8 cellular contexts compared by ENCODE assay signal in the genomic region with DNA sequence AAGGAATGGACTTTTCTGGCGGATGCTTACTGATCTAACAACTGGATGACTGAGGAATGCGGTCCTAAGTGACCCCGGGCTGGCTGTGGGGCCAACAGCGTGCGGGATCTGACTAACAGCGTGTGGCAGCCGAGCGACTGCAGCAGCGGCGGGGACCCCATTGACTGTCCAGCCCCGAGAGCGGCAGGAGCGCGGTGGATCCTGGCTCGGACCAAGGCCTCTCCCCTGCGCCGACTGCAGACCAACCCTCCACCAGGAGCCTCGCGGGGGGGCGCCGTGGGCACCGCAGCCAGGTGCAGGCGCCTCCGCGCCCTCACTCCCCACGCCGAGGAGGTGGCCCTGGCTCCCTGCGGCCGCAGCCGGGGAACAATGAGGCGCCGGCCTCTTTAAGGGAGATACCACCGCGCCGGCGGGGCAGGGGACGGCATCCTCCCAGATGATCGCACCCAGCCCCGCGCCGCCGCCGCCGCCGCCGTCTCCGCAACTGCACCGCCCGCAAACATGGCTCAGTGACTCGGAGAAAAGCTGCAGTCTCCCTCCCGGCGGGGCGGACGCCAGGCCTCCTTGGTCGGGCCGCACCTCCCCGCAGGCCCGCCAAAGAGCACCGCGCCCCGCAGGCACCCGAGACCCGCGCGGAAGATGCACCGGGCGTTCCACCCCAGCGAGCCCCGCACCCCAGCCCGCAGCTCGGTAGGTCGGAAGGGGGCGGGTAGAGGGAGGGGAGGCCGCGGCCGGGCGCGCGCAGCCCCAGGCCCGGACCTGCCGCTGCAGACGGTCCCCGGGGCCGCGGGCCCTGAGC. TPM values are rescaled to one million over a fixed set of nuclear protein-coding genes. Genes with fewer than 3 reads are reported as not detected.
DNase-seq lines count a peak whose midpoint lies in the region; ATAC-seq and TF ChIP-seq lines count a peak whose summit lies in the region.

No MANE protein-coding gene starts in this region.

- H3K36me3 Mint-ChIP-seq in activated CD8-positive, alpha-beta T cell treated with anti-CD3 and anti-CD28 coated beads for 36 hours (ENCODE audit: low read depth), result peaks cover 12% of the 10 kb centered on the region
- peaks cover 4% of the 10 kb centered on the region for H3K36me3 Mint-ChIP-seq in memory B cell

- peaks cover 22% of the 10 kb centered on the region for H3K4me1 Mint-ChIP-seq in activated CD8-positive, alpha-beta T cell treated with anti-CD3 and anti-CD28 coated beads for 36 hours (ENCODE audit: low read depth)
- peaks cover 13% of the 10 kb centered on the region for H3K4me1 Mint-ChIP-seq in memory B cell

- TF ChIP-seq POLR2A in GM18951 (IDR thresholded peaks at IDR 0.05; ENCODE audit: extremely low read depth, insufficient read depth, insufficient read length), result peak; percentile 61

- H3K27ac Mint-ChIP-seq in activated CD8-positive, alpha-beta T cell treated with anti-CD3 and anti-CD28 coated beads for 36 hours, result peak overlapping the region; percentile 86
- H3K27ac Mint-ChIP-seq in memory B cell, result peak overlapping the region; percentile 82

- in situ Hi-C loops in GM18951 (cut with MboI; ENCODE audit: low sequenced_read_pairs, unreplicated experiment), result no loop called here

- H3K9me3 Mint-ChIP-seq in activated CD8-positive, alpha-beta T cell treated with anti-CD3 and anti-CD28 coated beads for 36 hours, result no peaks in the 10 kb centered on the region
- no peaks in the 10 kb centered on the region for H3K9me3 Mint-ChIP-seq in memory B cell

- ATAC-seq in HG03139 (IDR thresholded peaks at IDR 0.05; ENCODE audit: unreplicated experiment) (peak; percentile 38), memory B cell (ENCODE audit: low read depth) (peak; percentile 50)
- peak; percentile 53 for ATAC-seq in activated CD8-positive, alpha-beta T cell treated with anti-CD3 and anti-CD28 coated beads for 36 hours

- CTCF ChIA-PET in activated CD8-positive, alpha-beta T cell treated with anti-CD3 and anti-CD28 coated beads for 36 hours (lab: Charles Lee), result interaction anchor here (1.4 to 3.8 kb wide), 6 partner anchors 11 to 59 kb away, joined by 5 to 24 read pairs (median 14); partner anchors contain the start of gene ZNF593

- peak overlapping the region; percentile 95 for H3K4me3 Mint-ChIP-seq in activated CD8-positive, alpha-beta T cell treated with anti-CD3 and anti-CD28 coated beads for 36 hours
- peak overlapping the region; percentile 87 for H3K4me3 Mint-ChIP-seq in memory B cell

- H3K27me3 Mint-ChIP-seq in activated CD8-positive, alpha-beta T cell treated with anti-CD3 and anti-CD28 coated beads for 36 hours, result no peaks in the 10 kb centered on the region
- no peaks in the 10 kb centered on the region for H3K27me3 Mint-ChIP-seq in memory B cell

- POLR2A ChIA-PET in activated CD8-positive, alpha-beta T cell treated with anti-CD3 and anti-CD28 coated beads for 36 hours (lab: Charles Lee), result interaction anchor here (0.5 to 3.3 kb wide), 4 partner anchors 9 to 28 kb away, joined by 3 to 23 read pairs (median 8); no protein-coding TSS in a partner anchor

- TF ChIP-seq CTCF in activated CD8-positive, alpha-beta T cell treated with anti-CD3 and anti-CD28 coated beads for 36 hours (IDR thresholded peaks at IDR 0.05), result no peak

- peak; percentile 84 for DNase-seq in AG20443 (ENCODE audit: low spot score)
- DNase-seq in NCI-H526 treated with DMSO at 0.1 percent for 48 hours (lab: John Stamatoyannopoulos, UW), result peak; percentile 65
- peak; percentile 80 for DNase-seq in activated CD8-positive, alpha-beta T cell treated with anti-CD3 and anti-CD28 coated beads for 36 hours
- peak; percentile 71 for DNase-seq in effector CD4-positive, alpha-beta T cell
- peak; percentile 55 to 66 for DNase-seq in memory B cell (ENCODE audit: low spot score in 2 of 2)
- DNase-seq in stimulated activated CD8-positive, alpha-beta memory T cell treated with anti-CD3 and anti-CD28 coated beads, Interleukin-12 subunit alpha, Interleukin-12 subunit beta, amount 100 ng/mL, for 24 hours (ENCODE audit: extremely low read depth), result peak; percentile 38

- intact Hi-C loops in activated CD8-positive, alpha-beta T cell treated with anti-CD3 and anti-CD28 coated beads for 36 hours (cut with micrococcal nuclease), result no loop called here

RNA-seq across cellular contexts. Expression of gene PDIK1L, which starts 0.7 kb away (rescaled TPM):
- 10 to 100 TPM; 11.7 to 13.4 TPM for total RNA-seq in activated CD8-positive, alpha-beta T cell treated with anti-CD3 and anti-CD28 coated beads for 36 hours

RNA-seq across cellular contexts. Expression of gene TRIM63, which starts 43.5 kb away (rescaled TPM):
- total RNA-seq in activated CD8-positive, alpha-beta T cell treated with anti-CD3 and anti-CD28 coated beads for 36 hours, result under 1 TPM in 1 of 2 experiments, not detected in 1; 0.18 TPM

RNA-seq across cellular contexts. Expression of gene FAM110D, which starts 47.9 kb away (rescaled TPM):
- not detected for total RNA-seq in activated CD8-positive, alpha-beta T cell treated with anti-CD3 and anti-CD28 coated beads for 36 hours

RNA-seq across cellular contexts. Expression of gene C1orf232, which starts 57.8 kb away (rescaled TPM):
- not detected for total RNA-seq in activated CD8-positive, alpha-beta T cell treated with anti-CD3 and anti-CD28 coated beads for 36 hours

RNA-seq across cellular contexts. Expression of gene ZNF593, which starts 58.8 kb away (rescaled TPM):
- 10 to 100 TPM; 40.9 to 41.1 TPM for total RNA-seq in activated CD8-positive, alpha-beta T cell treated with anti-CD3 and anti-CD28 coated beads for 36 hours

Comparison
In these comparisons a context has a peak if more than half of its experiments do, and no peak if none do; other contexts are left out.
1. Peak in every context shown above with its lines: DNase-seq and ATAC-seq.